In genomic region chr12:69470189-69471094, GRCh38 we compare ENCODE assay signal across 1 cellular context.
TF ChIP-seq lines count a peak whose summit lies in the region.

A gene with protein sequence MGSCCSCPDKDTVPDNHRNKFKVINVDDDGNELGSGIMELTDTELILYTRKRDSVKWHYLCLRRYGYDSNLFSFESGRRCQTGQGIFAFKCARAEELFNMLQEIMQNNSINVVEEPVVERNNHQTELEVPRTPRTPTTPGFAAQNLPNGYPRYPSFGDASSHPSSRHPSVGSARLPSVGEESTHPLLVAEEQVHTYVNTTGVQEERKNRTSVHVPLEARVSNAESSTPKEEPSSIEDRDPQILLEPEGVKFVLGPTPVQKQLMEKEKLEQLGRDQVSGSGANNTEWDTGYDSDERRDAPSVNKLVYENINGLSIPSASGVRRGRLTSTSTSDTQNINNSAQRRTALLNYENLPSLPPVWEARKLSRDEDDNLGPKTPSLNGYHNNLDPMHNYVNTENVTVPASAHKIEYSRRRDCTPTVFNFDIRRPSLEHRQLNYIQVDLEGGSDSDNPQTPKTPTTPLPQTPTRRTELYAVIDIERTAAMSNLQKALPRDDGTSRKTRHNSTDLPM (plus strand): TSS chr12:69470388. CDS start chr12:69569031, 98,643 bp downstream.

TF ChIP-seq in HepG2, 621 proteins besides CTCF, POLR2A, EP300 and RAD21 (continued from another document and continues in another):
- TF ChIP-seq, protein P1, sequence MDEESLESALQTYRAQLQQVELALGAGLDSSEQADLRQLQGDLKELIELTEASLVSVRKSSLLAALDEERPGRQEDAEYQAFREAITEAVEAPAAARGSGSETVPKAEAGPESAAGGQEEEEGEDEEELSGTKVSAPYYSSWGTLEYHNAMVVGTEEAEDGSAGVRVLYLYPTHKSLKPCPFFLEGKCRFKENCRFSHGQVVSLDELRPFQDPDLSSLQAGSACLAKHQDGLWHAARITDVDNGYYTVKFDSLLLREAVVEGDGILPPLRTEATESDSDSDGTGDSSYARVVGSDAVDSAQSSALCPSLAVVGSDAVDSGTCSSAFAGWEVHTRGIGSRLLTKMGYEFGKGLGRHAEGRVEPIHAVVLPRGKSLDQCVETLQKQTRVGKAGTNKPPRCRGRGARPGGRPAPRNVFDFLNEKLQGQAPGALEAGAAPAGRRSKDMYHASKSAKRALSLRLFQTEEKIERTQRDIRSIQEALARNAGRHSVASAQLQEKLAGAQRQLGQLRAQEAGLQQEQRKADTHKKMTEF (CRISPR knock-in tag; IDR thresholded peaks at IDR 0.05): peak; percentile 80
- no peak for TF ChIP-seq ZBTB7A (CRISPR knock-in tag; IDR thresholded peaks at IDR 0.05)
- TF ChIP-seq GPN1 (CRISPR knock-in tag; IDR thresholded peaks at IDR 0.05; ENCODE audit: borderline replicate concordance): 0 out of 2 replicates have a peak, but pooled peaks have one; percentile 82
- TF ChIP-seq SKI (IDR thresholded peaks at IDR 0.05; ENCODE audit: partially characterized antibody): no peak
- TF ChIP-seq ZNF562 (CRISPR knock-in tag; IDR thresholded peaks at IDR 0.05; ENCODE audit: borderline replicate concordance): no peak
- no peak for TF ChIP-seq PRPF4 (IDR thresholded peaks at IDR 0.05; ENCODE audit: low read depth, low read length, poor library complexity, severe bottlenecking)
- peak; percentile 85 for TF ChIP-seq ZMAT3 (CRISPR knock-in tag; conservative IDR thresholded peaks at IDR 0.05)
- TF ChIP-seq CHCHD3 (CRISPR knock-in tag; IDR thresholded peaks at IDR 0.05): no peak
- no peak for TF ChIP-seq SMARCC2 (IDR thresholded peaks at IDR 0.05)
- peak; percentile 84; the same call in 1 of the 2 replicates for TF ChIP-seq ATF7-NPFF (CRISPR knock-in tag; IDR thresholded peaks at IDR 0.05; ENCODE audit: low read depth)
- TF ChIP-seq HMGA1 (CRISPR knock-in tag; conservative IDR thresholded peaks at IDR 0.05): no peak
- TF ChIP-seq, protein P2, sequence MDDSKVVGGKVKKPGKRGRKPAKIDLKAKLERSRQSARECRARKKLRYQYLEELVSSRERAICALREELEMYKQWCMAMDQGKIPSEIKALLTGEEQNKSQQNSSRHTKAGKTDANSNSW (CRISPR knock-in tag; IDR thresholded peaks at IDR 0.05; ENCODE audit: borderline replicate concordance): no peak
- no peak for TF ChIP-seq ZNF138 (CRISPR knock-in tag; IDR thresholded peaks at IDR 0.05; ENCODE audit: low read depth)
- no peak for TF ChIP-seq ZFYVE20 (CRISPR knock-in tag; IDR thresholded peaks at IDR 0.05; ENCODE audit: borderline replicate concordance, low read depth)
- 0 out of 2 replicates have a peak, but pooled peaks have one; percentile 37 for TF ChIP-seq SNAPC4 (CRISPR knock-in tag; IDR thresholded peaks at IDR 0.05)
- TF ChIP-seq ZNF230 (CRISPR knock-in tag; IDR thresholded peaks at IDR 0.05): peak; percentile 76; the same call in 1 of the 2 replicates
- no peak for TF ChIP-seq REL (CRISPR knock-in tag; conservative IDR thresholded peaks at IDR 0.05)
- TF ChIP-seq ZBTB25 (CRISPR knock-in tag; IDR thresholded peaks at IDR 0.05): 0 out of 2 replicates have a peak, but pooled peaks have one; percentile 45
- TF ChIP-seq ZNF766 (CRISPR knock-in tag; IDR thresholded peaks at IDR 0.05; ENCODE audit: borderline replicate concordance): peak; percentile 45; the same call in 1 of the 2 replicates
- TF ChIP-seq ZNF775 (CRISPR knock-in tag; IDR thresholded peaks at IDR 0.05; ENCODE audit: borderline replicate concordance): no peak
- TF ChIP-seq ZNF17 (CRISPR knock-in tag; IDR thresholded peaks at IDR 0.05): no peak
- TF ChIP-seq ZZZ3 (CRISPR knock-in tag; IDR thresholded peaks at IDR 0.05; ENCODE audit: borderline replicate concordance): no peak
- no peak for TF ChIP-seq ZKSCAN5 (CRISPR knock-in tag; IDR thresholded peaks at IDR 0.05)
- TF ChIP-seq ATRX (CRISPR knock-in tag; IDR thresholded peaks at IDR 0.05; ENCODE audit: borderline replicate concordance): no peak
- no peak for TF ChIP-seq FOXC1 (CRISPR knock-in tag; IDR thresholded peaks at IDR 0.05; ENCODE audit: borderline replicate concordance)
- 0 out of 2 replicates have a peak, but pooled peaks have one; percentile 19 for TF ChIP-seq ISL2 (CRISPR knock-in tag; IDR thresholded peaks at IDR 0.05)
- TF ChIP-seq HCFC1 (IDR thresholded peaks at IDR 0.05; ENCODE audit: low read depth, low read length): peak; percentile 53; the same call in 1 of the 2 replicates
- TF ChIP-seq SMC3 (IDR thresholded peaks at IDR 0.05; ENCODE audit: low read length): peak; percentile 5; the same call in 1 of the 2 replicates
- TF ChIP-seq ZSCAN25 (CRISPR knock-in tag; IDR thresholded peaks at IDR 0.05): no peak
- TF ChIP-seq MXD1 (CRISPR knock-in tag; IDR thresholded peaks at IDR 0.05): no peak
- no peak for TF ChIP-seq ZNF484 (CRISPR knock-in tag; IDR thresholded peaks at IDR 0.05; ENCODE audit: borderline replicate concordance, low read depth)
- TF ChIP-seq ZNF691 (CRISPR knock-in tag; IDR thresholded peaks at IDR 0.05; ENCODE audit: borderline replicate concordance, low read depth): no peak
- TF ChIP-seq ZNF264 (CRISPR knock-in tag; IDR thresholded peaks at IDR 0.05): no peak
- no peak for TF ChIP-seq HNF4G (IDR thresholded peaks at IDR 0.05; ENCODE audit: borderline replicate concordance, low read depth, low read length)
- no peak for TF ChIP-seq HNF4G (CRISPR knock-in tag; IDR thresholded peaks at IDR 0.05; ENCODE audit: borderline replicate concordance, low read depth)
- TF ChIP-seq RARA (CRISPR knock-in tag; IDR thresholded peaks at IDR 0.05): peak; percentile 30; the same call in 1 of the 2 replicates
- TF ChIP-seq PATZ1 (CRISPR knock-in tag; IDR thresholded peaks at IDR 0.05): peak; percentile 71
- no peak for TF ChIP-seq ZNF337 (CRISPR knock-in tag; IDR thresholded peaks at IDR 0.05; ENCODE audit: borderline replicate concordance, low read depth)
- peak; percentile 82; the same call in 1 of the 2 replicates for TF ChIP-seq KDM5B (CRISPR knock-in tag; IDR thresholded peaks at IDR 0.05; ENCODE audit: borderline replicate concordance)
- TF ChIP-seq SIX1 (CRISPR knock-in tag; IDR thresholded peaks at IDR 0.05; ENCODE audit: borderline replicate concordance): no peak; the same call in 1 of the 2 replicates
- 0 out of 2 replicates have a peak, but pooled peaks have one; percentile 9 for TF ChIP-seq ZNF510 (CRISPR knock-in tag; IDR thresholded peaks at IDR 0.05; ENCODE audit: low read depth)
- TF ChIP-seq ZFP36 (IDR thresholded peaks at IDR 0.05; ENCODE audit: borderline replicate concordance, low read depth, low read length, partially characterized antibody): no peak
- TF ChIP-seq ZSCAN9 (CRISPR knock-in tag; IDR thresholded peaks at IDR 0.05; ENCODE audit: borderline replicate concordance): no peak
- TF ChIP-seq BORCS8-MEF2B (CRISPR knock-in tag; IDR thresholded peaks at IDR 0.05): peak; percentile 51; the same call in 1 of the 2 replicates
- TF ChIP-seq, protein P3, sequence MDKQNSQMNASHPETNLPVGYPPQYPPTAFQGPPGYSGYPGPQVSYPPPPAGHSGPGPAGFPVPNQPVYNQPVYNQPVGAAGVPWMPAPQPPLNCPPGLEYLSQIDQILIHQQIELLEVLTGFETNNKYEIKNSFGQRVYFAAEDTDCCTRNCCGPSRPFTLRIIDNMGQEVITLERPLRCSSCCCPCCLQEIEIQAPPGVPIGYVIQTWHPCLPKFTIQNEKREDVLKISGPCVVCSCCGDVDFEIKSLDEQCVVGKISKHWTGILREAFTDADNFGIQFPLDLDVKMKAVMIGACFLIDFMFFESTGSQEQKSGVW (CRISPR knock-in tag; IDR thresholded peaks at IDR 0.05; ENCODE audit: borderline replicate concordance): 0 out of 2 replicates have a peak, but pooled peaks have one; percentile 77
- no peak for TF ChIP-seq ZNF577 (CRISPR knock-in tag; IDR thresholded peaks at IDR 0.05; ENCODE audit: borderline replicate concordance, low read depth)
- TF ChIP-seq PHF8 (CRISPR knock-in tag; IDR thresholded peaks at IDR 0.05): peak; percentile 95
- TF ChIP-seq ZNF589 (CRISPR knock-in tag; conservative IDR thresholded peaks at IDR 0.05): 0 out of 2 replicates have a peak, but pooled peaks have one; percentile 34
